ENCODE assay signal across 8 cellular contexts in the genomic region with DNA sequence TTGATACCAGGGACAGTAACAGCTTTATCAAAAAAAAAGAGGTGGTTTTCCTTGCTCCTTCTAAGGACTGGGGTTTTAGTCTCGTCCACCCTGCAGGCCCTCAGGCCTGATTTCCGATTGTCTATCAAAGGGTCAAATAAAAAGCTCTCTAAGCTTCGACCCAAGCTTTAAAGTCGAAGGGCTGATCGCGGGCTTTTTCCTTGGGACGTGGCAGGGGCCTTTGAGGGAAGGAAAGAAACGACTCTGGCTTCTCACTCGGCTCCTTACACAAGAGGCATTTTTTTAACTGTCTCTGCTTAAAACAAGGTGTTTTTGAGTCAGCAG. TPM values are rescaled to one million over a fixed set of nuclear protein-coding genes. Genes with fewer than 3 reads are reported as not detected.
DNase-seq lines count a peak whose midpoint lies in the region; ATAC-seq, FAIRE-seq and TF ChIP-seq lines count a peak whose summit lies in the region.

No MANE protein-coding gene starts in this region.

- TF ChIP-seq CTCF in BE2C (IDR thresholded peaks at IDR 0.05; ENCODE audit: low read depth, low read length) (no peak), D721Med (IDR thresholded peaks at IDR 0.05; ENCODE audit: insufficient read depth, missing control alignments) (no peak)

- DNase-seq in BE2C (no peak), urothelium cell line (ENCODE audit: low spot score) (no peak), D721Med (ENCODE audit: insufficient read length, low spot score) (no peak), NOMO-1 treated with DMSO at 0.1 percent for 48 hours (lab: John Stamatoyannopoulos, UW; ENCODE audit: unreplicated experiment) (no peak)
- no peak for DNase-seq in central memory CD8-positive, alpha-beta T cell (ENCODE audit: low spot score in 2 of 2)
- peak in 1 of 10 donors; percentile 6 for DNase-seq in naive thymus-derived CD8-positive, alpha-beta T cell

- H3K27ac Mint-ChIP-seq in central memory CD8-positive, alpha-beta T cell (ENCODE audit: low read depth) = peak overlapping the region; percentile 97
- H3K27ac Mint-ChIP-seq in naive thymus-derived CD8-positive, alpha-beta T cell = peak overlapping the region; percentile 82 to 99 (median 98)

- peak overlapping the region; percentile 96 for H3K4me3 Mint-ChIP-seq in central memory CD8-positive, alpha-beta T cell
- H3K4me3 Mint-ChIP-seq in naive thymus-derived CD8-positive, alpha-beta T cell = peak overlapping the region; percentile 91 to 97 (median 95)

- H3K9me3 ChIP-seq in BE2C (no peaks in the 10 kb centered on the region), HUES6 (ENCODE audit: control insufficient read depth, insufficient read depth, low read depth, low read length) (no peaks in the 10 kb centered on the region)

- no peaks in the 10 kb centered on the region for H3K9me3 Mint-ChIP-seq in central memory CD8-positive, alpha-beta T cell
- no peaks in the 10 kb centered on the region for H3K9me3 Mint-ChIP-seq in naive thymus-derived CD8-positive, alpha-beta T cell

- peaks cover 19% of the 10 kb centered on the region for H3K36me3 Mint-ChIP-seq in central memory CD8-positive, alpha-beta T cell (ENCODE audit: insufficient read depth)
- no peaks in the 10 kb centered on the region for H3K36me3 Mint-ChIP-seq in naive thymus-derived CD8-positive, alpha-beta T cell

- H3K27me3 ChIP-seq in BE2C (no peaks in the 10 kb centered on the region), HUES6 (ENCODE audit: control insufficient read depth, insufficient read depth, low read length) (no peaks in the 10 kb centered on the region)

- peak overlapping the region; percentile 6 for H3K9ac ChIP-seq in HUES6 (ENCODE audit: low read length)

- no peaks in the 10 kb centered on the region for H3K36me3 ChIP-seq in BE2C
- H3K36me3 ChIP-seq in HUES6 (ENCODE audit: control insufficient read depth, insufficient read depth, low read length) = no peaks in the 10 kb centered on the region

- POLR2A ChIA-PET in naive thymus-derived CD8-positive, alpha-beta T cell (lab: Charles Lee) = interaction anchor here (0.6 to 3.9 kb wide), 17 partner anchors 10 to 680 kb away, joined by 3 to 42 read pairs (median 5); a partner anchor contains a TSS

- H3K4me3 ChIP-seq in BE2C (ENCODE audit: low read depth, low read length) (peak overlapping the region; percentile 78), HUES6 (ENCODE audit: low read depth, low read length) (peak overlapping the region; percentile 94)

- H3K4me1 ChIP-seq in BE2C = no peaks in the 10 kb centered on the region
- no peaks in the 10 kb centered on the region for H3K4me1 ChIP-seq in HUES6 (ENCODE audit: control insufficient read depth, insufficient read depth, low read length)

- H3K4me1 Mint-ChIP-seq in central memory CD8-positive, alpha-beta T cell = peaks cover 22% of the 10 kb centered on the region
- H3K4me1 Mint-ChIP-seq in naive thymus-derived CD8-positive, alpha-beta T cell = peaks cover 13 to 43% (median 34%) of the 10 kb centered on the region in 4 donors

- no peak overlapping the region for H3K27ac ChIP-seq in HUES6 (ENCODE audit: low read depth, low read length)

- FAIRE-seq in urothelium cell line (lab: Jason Lieb, UNC) = no peak
- FAIRE-seq in D721Med (lab: Jason Lieb, UNC) = no peak

- ATAC-seq in central memory CD8-positive, alpha-beta T cell (replicated peaks; ENCODE audit: extremely low read depth, poor library complexity, severe bottlenecking) = no peak
- ATAC-seq in naive thymus-derived CD8-positive, alpha-beta T cell = no peak
- ATAC-seq in GM21737 (IDR thresholded peaks at IDR 0.05; ENCODE audit: unreplicated experiment) = no peak

- no peaks in the 10 kb centered on the region for H3K27me3 Mint-ChIP-seq in central memory CD8-positive, alpha-beta T cell
- H3K27me3 Mint-ChIP-seq in naive thymus-derived CD8-positive, alpha-beta T cell = peaks cover 0 to 1% (median 0%) of the 10 kb centered on the region in 5 donors

RNA-seq across cellular contexts. Expression of a gene that starts 0.4 kb away (rescaled TPM):
- 17.8 TPM for polyA plus RNA-seq in BE2C (2012; ENCODE audit: insufficient read depth, insufficient read length, low read depth)
- total RNA-seq in naive thymus-derived CD8-positive, alpha-beta T cell = 100 to 1,000 TPM; 107 to 114 TPM
- polyA plus RNA-seq in naive thymus-derived CD8-positive, alpha-beta T cell = 10 to 100 TPM; 42.4 to 46.3 (median 44.2) TPM
